ENCODE assay signal across 8 cellular contexts in the genomic region with DNA sequence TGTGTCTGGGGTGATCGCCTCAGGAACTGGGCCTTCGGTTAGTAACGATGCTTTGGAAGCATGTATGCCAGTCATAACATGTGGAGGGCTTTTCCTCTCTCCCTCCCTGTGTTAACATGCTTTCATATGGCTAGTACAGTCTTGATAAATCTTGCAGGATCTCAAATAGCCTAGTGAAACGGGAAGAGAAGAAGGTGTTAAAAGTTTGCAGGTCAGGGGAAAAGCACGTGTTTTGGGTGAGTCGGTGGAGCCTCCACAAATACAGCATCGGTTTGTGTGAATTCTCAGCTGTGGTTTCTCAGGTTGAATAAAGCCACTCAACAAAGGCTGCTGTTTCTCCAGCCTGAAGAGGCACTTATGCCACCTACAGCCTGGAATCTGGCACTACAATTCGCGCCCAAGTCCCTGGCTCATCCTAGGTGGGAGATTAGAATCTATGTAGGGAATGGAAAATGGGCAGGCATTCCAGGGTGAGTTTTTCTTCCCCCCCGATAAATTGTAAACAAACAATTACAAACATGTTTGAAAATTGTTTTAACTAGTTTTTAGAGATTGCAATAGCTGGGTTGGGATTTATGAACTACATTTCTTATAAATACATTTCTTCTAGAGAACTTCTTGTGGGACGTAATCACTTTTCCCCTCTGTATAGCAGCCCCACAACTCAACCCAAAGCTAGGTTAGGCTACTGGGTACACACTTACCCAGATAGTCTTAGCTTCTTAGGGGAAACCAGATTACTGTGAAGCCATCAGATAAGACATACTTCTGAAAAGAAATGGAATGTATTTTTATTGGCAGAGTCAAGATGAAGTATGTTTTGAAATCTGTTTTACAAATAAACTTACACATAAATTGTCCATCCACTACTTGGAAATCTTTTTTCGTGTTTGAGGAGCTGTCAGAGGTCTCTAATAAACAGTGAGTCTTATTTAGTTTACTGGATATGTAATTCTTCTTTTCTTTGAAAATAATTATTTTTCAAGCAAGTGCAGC. TPM values are rescaled to one million over a fixed set of nuclear protein-coding genes. Genes with fewer than 3 reads are reported as not detected.
DNase-seq lines count a peak whose midpoint lies in the region; ATAC-seq, FAIRE-seq and TF ChIP-seq lines count a peak whose summit lies in the region.

No MANE protein-coding gene starts in this region.

- peak overlapping the region; percentile 21 for H3K4me3 Mint-ChIP-seq in T-helper 17 cell

- H3K27ac Mint-ChIP-seq in T-helper 17 cell = no peak overlapping the region

- no peaks in the 10 kb centered on the region for H3K36me3 ChIP-seq in bronchial epithelial cell (ENCODE audit: control insufficient read depth, insufficient read depth, low read length)

- peaks cover 46% of the 10 kb centered on the region for H3K27me3 Mint-ChIP-seq in T-helper 17 cell

- peak; percentile 91 for TF ChIP-seq CTCF in AG04449 (IDR thresholded peaks at IDR 0.05; ENCODE audit: insufficient read depth, low read length, missing control alignments)
- peak; percentile 85 for TF ChIP-seq CTCF in bronchial epithelial cell (IDR thresholded peaks at IDR 0.05; ENCODE audit: insufficient read depth, low read length, severe bottlenecking)

- H3K36me3 Mint-ChIP-seq in T-helper 17 cell (ENCODE audit: low read depth) = no peaks in the 10 kb centered on the region

- no peak for DNase-seq in AG04449 (ENCODE audit: low read depth, low spot score)
- peak; percentile 64 for DNase-seq in GM12892 (ENCODE audit: insufficient read length)
- peak; percentile 38 for DNase-seq in MV-4-11 (lab: John Stamatoyannopoulos, UW)
- DNase-seq in T-helper 17 cell = peak; percentile 27 to 31 (median 27)
- DNase-seq in bronchial epithelial cell (ENCODE audit: low read depth) = peak; percentile 76
- peak; percentile 77 for DNase-seq in iris pigment epithelial cell (ENCODE audit: low read depth)
- DNase-seq in stimulated activated CD4-positive, alpha-beta T cell treated with anti-CD3 and anti-CD28 coated beads, Interleukin-15, amount 100 ng/mL, for 24 hours = peak; percentile 61

- peaks cover 4% of the 10 kb centered on the region for H3K4me1 Mint-ChIP-seq in T-helper 17 cell

- no peak overlapping the region for H3K4me3 ChIP-seq in AG04449 (ENCODE audit: low read depth, low read length)
- no peak overlapping the region for H3K4me3 ChIP-seq in bronchial epithelial cell (ENCODE audit: low read depth, low read length)

- CTCF ChIA-PET in AG04449 (lab: Yijun Ruan, JAX) = interaction anchor here (1.0 to 4.4 kb wide), 20 partner anchors 9 to 1917 kb away, joined by 3 to 72 read pairs (median 6); a partner anchor contains a TSS

- peak; percentile 92 for ATAC-seq in HG02610 (IDR thresholded peaks at IDR 0.05; ENCODE audit: unreplicated experiment)
- ATAC-seq in T-helper 17 cell = peak; percentile 92

- H3K9me3 ChIP-seq in T-helper 17 cell (ENCODE audit: control insufficient read depth, low read length, poor library complexity, severe bottlenecking) = no peaks in the 10 kb centered on the region

- no peak for TF ChIP-seq POLR2A in GM12892 (IDR thresholded peaks at IDR 0.05; ENCODE audit: low read depth, low read length)

- POLR2A ChIA-PET in AG04449 (lab: Yijun Ruan, JAX) = interaction anchor here (1.1 to 1.5 kb wide), 2 partner anchors 8 to 17 kb away, joined by 3 to 4 read pairs; a partner anchor contains a TSS

- FAIRE-seq in GM12892 (lab: Jason Lieb, UNC) (peak; percentile 80), bronchial epithelial cell (lab: Jason Lieb, UNC) (no peak)

- no peaks in the 10 kb centered on the region for H3K27me3 ChIP-seq in bronchial epithelial cell (ENCODE audit: control insufficient read depth, insufficient read depth, low read length)

RNA-seq across cellular contexts. Expression of a gene that starts 8.3 kb away (rescaled TPM):
- polyA plus RNA-seq in GM12892 (2012; ENCODE audit: missing spikeins) = 131 TPM
- total RNA-seq in T-helper 17 cell (10 to 100 TPM; 31.5 to 39.9 TPM), bronchial epithelial cell (171 and 200 TPM in 2 replicates)

RNA-seq across cellular contexts. Expression of a gene that starts 17.3 kb away (rescaled TPM):
- polyA plus RNA-seq in GM12892 (2012; ENCODE audit: missing spikeins) = 2.3 TPM
- 1 to 10 TPM; 5.0 to 5.5 TPM for total RNA-seq in T-helper 17 cell
- 0.26 and 1.0 TPM in 2 replicates for total RNA-seq in bronchial epithelial cell
